ENCODE assay signal across 13 cellular contexts in genomic region chr12:41924111-41924510, GRCh38.
DNase-seq lines count a peak whose midpoint lies in the region; ATAC-seq and TF ChIP-seq lines count a peak whose summit lies in the region.
"Had no signal": no experiment of that assay in that cellular context is flagged by ENCODE, and none has a peak within 500 bp of the region (broad histone marks: within the 10 kb centered on the region; RNA-seq: fewer than 3 reads in every experiment).

No MANE protein-coding gene starts in this region.

- no peaks in the 10 kb centered on the region for H4K20me1 ChIP-seq in PC-3 (ENCODE audit: low read length)

- H3K27ac ChIP-seq in trophoblast cell (ENCODE audit: low read depth, low read length) (no peak overlapping the region), PC-3 (ENCODE audit: low read length) (no peak overlapping the region)
- H3K27ac ChIP-seq: A549 had no signal

- H2AK5ac ChIP-seq in trophoblast cell (ENCODE audit: low read length), result no peak overlapping the region

- POLR2A ChIA-PET in PC-3 (lab: Charles Lee; ENCODE audit: unreplicated experiment), result no interaction called here

- H3K4me3 ChIP-seq in trophoblast cell (ENCODE audit: low read depth, low read length), result no peak overlapping the region
- H3K4me3 ChIP-seq in PC-3 (ENCODE audit: low read length), result no peak overlapping the region
- H3K4me3 ChIP-seq: A549 had no signal

- H3K27me3 ChIP-seq in trophoblast cell (ENCODE audit: insufficient read depth, low read length) (no peaks in the 10 kb centered on the region), PC-3 (ENCODE audit: low read length) (peaks cover 60% of the 10 kb centered on the region)

- H2BK12ac ChIP-seq in trophoblast cell (ENCODE audit: low read length), result no peak overlapping the region

- no peaks in the 10 kb centered on the region for H3K79me1 ChIP-seq in trophoblast cell (ENCODE audit: low read length)

- no peak overlapping the region for H3K27ac Mint-ChIP-seq in T-helper 17 cell
- H3K27ac Mint-ChIP-seq: CD8-positive, alpha-beta memory T cell had no signal

- H3K79me2 ChIP-seq in trophoblast cell (ENCODE audit: control insufficient read depth, insufficient read depth, low read length, poor library complexity) (no peaks in the 10 kb centered on the region), PC-3 (ENCODE audit: low read length) (no peaks in the 10 kb centered on the region)

- no peaks in the 10 kb centered on the region for H3K36me3 ChIP-seq in trophoblast cell (ENCODE audit: control insufficient read depth in 1 of 2, insufficient read depth in 2 of 2, low read length in 2 of 2)
- H3K36me3 ChIP-seq in PC-3 (ENCODE audit: low read depth, low read length), result no peaks in the 10 kb centered on the region

- no peaks in the 10 kb centered on the region for H3F3A ChIP-seq in PC-3 (ENCODE audit: low read length, unreplicated experiment)

- H3K36me3 Mint-ChIP-seq in T-helper 17 cell (ENCODE audit: low read depth), result peaks cover 2% of the 10 kb centered on the region
- H3K36me3 Mint-ChIP-seq: CD8-positive, alpha-beta memory T cell had no signal

- CTCF ChIA-PET in PC-3 (lab: Charles Lee), result no interaction called here

- no peak overlapping the region for H3K4ac ChIP-seq in trophoblast cell (ENCODE audit: low read depth, low read length)

- H3K18ac ChIP-seq in trophoblast cell (ENCODE audit: low read length), result no peak overlapping the region

- TF ChIP-seq CTCF in PC-3 (conservative IDR thresholded peaks at IDR 0.05; ENCODE audit: low read depth, low read length), result no peak

- H4K12ac ChIP-seq in trophoblast cell (ENCODE audit: low read depth, low read length), result no peak overlapping the region

- H3K4me2 ChIP-seq in trophoblast cell (ENCODE audit: low read length), result no peak overlapping the region
- H3K4me2 ChIP-seq in PC-3 (ENCODE audit: low read length), result no peak overlapping the region
- H3K4me2 ChIP-seq: A549 had no signal

- WGBS in trophoblast cell (ENCODE audit: extremely low coverage, insufficient coverage, insufficient read length), result no CpG with 5 or more reads among the region's 2 CpGs

- ATAC-seq in PC-3 (no peak), T-helper 17 cell (no peak), HG03457 (IDR thresholded peaks at IDR 0.05; ENCODE audit: unreplicated experiment) (no peak)
- ATAC-seq: A549, HCT116 had no signal

- H2BK5ac ChIP-seq in trophoblast cell (ENCODE audit: low read depth, low read length, poor library complexity), result no peak overlapping the region

- H3K4me1 Mint-ChIP-seq in T-helper 17 cell, result no peaks in the 10 kb centered on the region
- H3K4me1 Mint-ChIP-seq: CD8-positive, alpha-beta memory T cell had no signal

- no peak overlapping the region for H3K9ac ChIP-seq in trophoblast cell (ENCODE audit: low read length)
- H3K9ac ChIP-seq in PC-3 (ENCODE audit: low read length), result no peak overlapping the region

- H3K23ac ChIP-seq in trophoblast cell (ENCODE audit: low read length), result no peak overlapping the region

- no TSS peak for BruUV-seq in PC-3 (replicated peaks; lab: Mats Ljungman, UMichigan)

- no peak overlapping the region for H2BK120ac ChIP-seq in trophoblast cell (ENCODE audit: insufficient read depth, low read length, poor library complexity)

- no peak overlapping the region for H4K91ac ChIP-seq in trophoblast cell (ENCODE audit: low read depth, low read length)

- no peaks in the 10 kb centered on the region for H3K4me1 ChIP-seq in trophoblast cell (ENCODE audit: control insufficient read depth in 1 of 2, insufficient read depth in 2 of 2, low read length in 2 of 2)
- no peaks in the 10 kb centered on the region for H3K4me1 ChIP-seq in PC-3 (ENCODE audit: insufficient read depth, low read length)
- H3K4me1 ChIP-seq: A549, Caco-2 had no signal

- H3K9me2 ChIP-seq in PC-3 (replicated peaks; ENCODE audit: low read length), result no peaks in the 10 kb centered on the region

- DNase-seq in M059J (ENCODE audit: low read depth), result peak; percentile 38
- peak; percentile 89 for DNase-seq in islet precursor cell
- DNase-seq in trophoblast cell, result peak; percentile 43 to 60
- DNase-seq in PC-3, result no peak
- no peak for DNase-seq in stimulated activated CD4-positive, alpha-beta T cell treated with anti-CD3 and anti-CD28 coated beads, Interleukin-1b, Interleukin-23, amount 100 ng/mL, for 48 hours
- DNase-seq in T-helper 17 cell, result no peak
- DNase-seq: Caco-2; CD8-positive, alpha-beta memory T cell; DND-41; GF-D8 had no signal

- H3K14ac ChIP-seq in trophoblast cell (ENCODE audit: low read length), result no peak overlapping the region

- H3K9me3 ChIP-seq in trophoblast cell (ENCODE audit: insufficient read depth, low read depth, low read length) (no peaks in the 10 kb centered on the region), PC-3 (ENCODE audit: low read length) (no peaks in the 10 kb centered on the region), T-helper 17 cell (ENCODE audit: control insufficient read depth, low read length, poor library complexity, severe bottlenecking) (no peaks in the 10 kb centered on the region)
- H3K9me3 ChIP-seq: A549, Caco-2 had no signal

- H2AFZ ChIP-seq in trophoblast cell (ENCODE audit: insufficient read depth, low read length, poor library complexity), result no peak overlapping the region
- H2AFZ ChIP-seq in PC-3 (ENCODE audit: low read length), result no peak overlapping the region

- H3K4me3 Mint-ChIP-seq in T-helper 17 cell, result no peak overlapping the region
- H3K4me3 Mint-ChIP-seq: CD8-positive, alpha-beta memory T cell had no signal

- intact Hi-C loops in PC-3 (cut with micrococcal nuclease), result loop anchor here (10.0 kb wide), 1 partner anchor 659 kb away; no protein-coding TSS in a partner anchor

- H3K27me3 Mint-ChIP-seq in T-helper 17 cell, result peaks cover 43% of the 10 kb centered on the region

- H4K8ac ChIP-seq in trophoblast cell (ENCODE audit: low read depth, low read length), result no peak overlapping the region

Comparison
In these comparisons a context has a peak if more than half of its experiments do, and no peak if none do; other contexts are left out.
1. DNase-seq: peak in M059J (single experiment), islet precursor cell (single experiment) and trophoblast cell (2 of 2); none in PC-3 (single experiment), stimulated activated CD4-positive, alpha-beta T cell treated with anti-CD3 and anti-CD28 coated beads, Interleukin-1b, Interleukin-23, amount 100 ng/mL, for 48 hours (single experiment) and T-helper 17 cell (0 of 3).